8 cellular contexts compared by ENCODE assay signal in the genomic region with DNA sequence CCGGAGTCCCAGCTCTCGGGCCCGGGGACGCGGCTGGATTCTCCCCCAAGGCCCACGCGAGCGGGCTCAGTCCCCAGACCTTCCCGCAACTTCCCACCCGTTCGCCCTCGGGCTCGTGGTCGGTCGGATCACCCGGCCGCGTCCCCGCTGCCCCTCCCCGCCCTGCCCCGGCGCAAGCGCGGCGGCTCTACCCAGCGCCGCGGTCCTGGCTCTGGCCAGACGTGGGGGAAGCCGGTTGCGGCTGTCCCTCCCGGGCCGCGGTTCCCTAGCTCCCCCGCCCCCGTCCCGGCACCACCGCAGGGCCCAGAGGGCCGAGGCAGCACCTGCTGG. TPM values are rescaled to one million over a fixed set of nuclear protein-coding genes. Genes with fewer than 3 reads are reported as not detected.
DNase-seq lines count a peak whose midpoint lies in the region; ATAC-seq and TF ChIP-seq lines count a peak whose summit lies in the region.

No MANE protein-coding gene starts in this region.

- peak overlapping the region; percentile 28; the same call in 1 of the 2 replicates for H4K5ac ChIP-seq in IMR-90 (ENCODE audit: low read depth, low read length)

- no peak overlapping the region for H2BK20ac ChIP-seq in IMR-90 (ENCODE audit: low read depth, low read length)

- H3K9me1 ChIP-seq in IMR-90 (ENCODE audit: insufficient read depth, low read length) = peaks cover 3% of the 10 kb centered on the region

- H3K18ac ChIP-seq in IMR-90 (ENCODE audit: low read depth, low read length) = peak overlapping the region; percentile 43; the same call in 1 of the 2 replicates

- no peak for TF ChIP-seq CTCF in CD4-positive, alpha-beta T cell (IDR thresholded peaks at IDR 0.05)
- TF ChIP-seq CTCF in IMR-90 (conservative IDR thresholded peaks at IDR 0.05; ENCODE audit: low read depth, low read length) (no peak), brain (conservative IDR thresholded peaks at IDR 0.05) (no peak), lower leg skin (IDR thresholded peaks at IDR 0.05) (no peak), tibial artery (IDR thresholded peaks at IDR 0.05) (no peak), GM13976 (IDR thresholded peaks at IDR 0.05; ENCODE audit: borderline replicate concordance, control extremely low read depth, extremely low read depth, insufficient read depth, missing control alignments) (no peak)

- peaks cover 0 to 5% of the 10 kb centered on the region in 2 experiments; a peak in 1 of 4 replicates for H3K79me1 ChIP-seq in IMR-90 (ENCODE audit: low read depth in 1 of 2, low read length in 2 of 2)

- no TSS peak for BruUV-seq in IMR-90 (replicated peaks; lab: Mats Ljungman, UMichigan)

- H3K36me3 ChIP-seq in IMR-90 (ENCODE audit: control insufficient read depth, insufficient read depth, low read length) (peaks cover under 1% of the 10 kb centered on the region; the same call in 1 of the 2 replicates), tibial artery (no peaks in the 10 kb centered on the region)

- H2BK5ac ChIP-seq in IMR-90 (ENCODE audit: low read depth, low read length, poor library complexity, severe bottlenecking) = peak overlapping the region; percentile 97

- peak overlapping the region; percentile 96 for H3K9ac ChIP-seq in IMR-90 (ENCODE audit: low read depth, low read length)

- H4K8ac ChIP-seq in IMR-90 (ENCODE audit: low read depth in 2 of 2, low read length in 2 of 2) = peak overlapping the region; percentile 39 to 63; a peak in 2 of 4 replicates

- peaks cover 3% of the 10 kb centered on the region for H3K4me1 ChIP-seq in IMR-90 (ENCODE audit: control insufficient read depth, insufficient read depth, low read length)
- peaks cover 0 to 47% (median 25%) of the 10 kb centered on the region in 4 donors for H3K4me1 ChIP-seq in tibial artery

- H2AK9ac ChIP-seq in IMR-90 (replicated peaks; ENCODE audit: low read depth, low read length, poor library complexity) = peak overlapping the region; percentile 97

- peak overlapping the region; percentile 84; the same call in 1 of the 2 replicates for H4K91ac ChIP-seq in IMR-90 (ENCODE audit: insufficient read depth, low read depth, low read length)

- H3K9me3 ChIP-seq in CD4-positive, alpha-beta T cell (ENCODE audit: control insufficient read depth, low read length) = no peaks in the 10 kb centered on the region
- H3K9me3 ChIP-seq in IMR-90 (ENCODE audit: control insufficient read depth, insufficient read depth, low read length) (no peaks in the 10 kb centered on the region), tibial artery (no peaks in the 10 kb centered on the region)

- POLR2A ChIA-PET in CD4-positive, alpha-beta T cell (lab: Charles Lee) = interaction anchor here (0.7 to 5.9 kb wide), 39 partner anchors 7 to 1760 kb away, joined by 3 to 309 read pairs (median 17); partner anchors contain the start of genes AGPS, HNRNPA3, PJVK and PRKRA
- POLR2A ChIA-PET in IMR-90 (lab: Charles Lee; ENCODE audit: unreplicated experiment) = interaction anchor here (0.5 to 1.7 kb wide), 5 partner anchors 9 to 100 kb away, joined by 3 to 9 read pairs (median 5); no protein-coding TSS in a partner anchor

- peak overlapping the region; percentile 65 for H3K14ac ChIP-seq in IMR-90 (replicated peaks; ENCODE audit: low read depth, low read length)

- no peak for ATAC-seq in CD4-positive, alpha-beta T cell (ENCODE audit: poor library complexity)
- peak; percentile 26 for ATAC-seq in GM19324 (IDR thresholded peaks at IDR 0.05; ENCODE audit: low FRiP score, unreplicated experiment)
- peak; percentile 27 for ATAC-seq in IMR-90 (ENCODE audit: low read depth)

- H3K56ac ChIP-seq in IMR-90 (ENCODE audit: extremely low read depth, insufficient read depth, low read length) = peak overlapping the region; percentile 65

- CTCF ChIA-PET in CD4-positive, alpha-beta T cell (lab: Charles Lee) = interaction anchor here (0.7 to 5.5 kb wide), 24 partner anchors 9 to 115 kb away, joined by 3 to 71 read pairs (median 9); partner anchors contain the start of gene HNRNPA3
- CTCF ChIA-PET in IMR-90 (lab: Yijun Ruan, JAX) = interaction anchor here (1.0 to 3.2 kb wide), 7 partner anchors 12 to 117 kb away, joined by 3 to 29 read pairs (median 4); no protein-coding TSS in a partner anchor

- no peak for TF ChIP-seq POLR2A in IMR-90 (IDR thresholded peaks at IDR 0.05; ENCODE audit: low read depth, low read length)
- TF ChIP-seq POLR2A in lower leg skin (IDR thresholded peaks at IDR 0.05) = no peak

- peak overlapping the region; percentile 76 for H3K23ac ChIP-seq in IMR-90 (ENCODE audit: low read depth, low read length)

- dilution Hi-C loops in IMR-90 (cut with HindIII; ENCODE audit: low sequenced_read_pairs, unreplicated experiment) = no loop called here

- peak in 1 of 10 experiments; percentile 22 for DNase-seq in CD4-positive, alpha-beta T cell
- DNase-seq in IMR-90 = peak; percentile 36
- DNase-seq in lower leg skin (ENCODE audit: low spot score in 2 of 2) = no peak
- DNase-seq in tibial artery = no peak
- DNase-seq in DMS79 treated with DMSO at 0.1 percent for 48 hours (lab: John Stamatoyannopoulos, UW) = no peak
- DNase-seq in GM13976 (ENCODE audit: low spot score) = no peak

- peak overlapping the region; percentile 60 for H2BK120ac ChIP-seq in IMR-90 (ENCODE audit: low read depth, low read length)

- H3K27me3 Mint-ChIP-seq in CD4-positive, alpha-beta T cell = no peaks in the 10 kb centered on the region
- no peaks in the 10 kb centered on the region for H3K27me3 Mint-ChIP-seq in brain

- peak overlapping the region; percentile 90 for H2AFZ ChIP-seq in IMR-90 (replicated peaks; ENCODE audit: low read length, poor library complexity)

- H2BK15ac ChIP-seq in IMR-90 (ENCODE audit: low read depth, low read length) = no peak overlapping the region

- peaks cover 43% of the 10 kb centered on the region for H3K36me3 Mint-ChIP-seq in CD4-positive, alpha-beta T cell (ENCODE audit: low read depth)
- peaks cover 12% of the 10 kb centered on the region for H3K36me3 Mint-ChIP-seq in brain

- no peaks in the 10 kb centered on the region for H3K9me3 Mint-ChIP-seq in CD4-positive, alpha-beta T cell
- no peaks in the 10 kb centered on the region for H3K9me3 Mint-ChIP-seq in brain

- H4K20me1 ChIP-seq in IMR-90 (ENCODE audit: insufficient read depth, low read length) = peaks cover 37% of the 10 kb centered on the region

- H2AK5ac ChIP-seq in IMR-90 (ENCODE audit: low read depth, low read length) = peak overlapping the region; percentile 20; the same call in 1 of the 2 replicates

- in situ Hi-C loops in IMR-90 (cut with MboI; ENCODE audit: low sequenced_read_pairs) (loop anchor here (5.0 kb wide), 1 partner anchor 68 kb away; no protein-coding TSS in a partner anchor), GM13976 (cut with MboI; ENCODE audit: low sequenced_read_pairs, unreplicated experiment) (no loop called here)

- peak overlapping the region; percentile 100 for H3K27ac ChIP-seq in CD4-positive, alpha-beta T cell (ENCODE audit: low read depth, low read length)
- H3K27ac ChIP-seq in IMR-90 (ENCODE audit: insufficient read depth, low read length) (peak overlapping the region; percentile 89), tibial artery (peak overlapping the region; percentile 99 to 100)

- H3K27me3 ChIP-seq in CD4-positive, alpha-beta T cell (ENCODE audit: control insufficient read depth, insufficient read depth, low read length) = no peaks in the 10 kb centered on the region
- no peaks in the 10 kb centered on the region for H3K27me3 ChIP-seq in IMR-90 (ENCODE audit: control insufficient read depth, insufficient read depth, low read length)
- H3K27me3 ChIP-seq in tibial artery = no peaks in the 10 kb centered on the region

- intact Hi-C loops in CD4-positive, alpha-beta T cell (cut with DNase I, micrococcal nuclease) = loop anchor here (1.0 to 10.0 kb wide), 7 partner anchors 37 to 1181 kb away; partner anchors contain the start of genes AGPS (in 1 of the 2) and HNRNPA3 (in 1 of the 2)
- intact Hi-C loops in IMR-90 (cut with micrococcal nuclease) (loop anchor here (5.0 to 10.0 kb wide), 3 partner anchors 133 to 458 kb away; no protein-coding TSS in a partner anchor), lower leg skin (cut with DNase I; ENCODE audit: low total_unique reads) (no loop called here), tibial artery (cut with DNase I; ENCODE audit: low total_unique reads) (loop anchor here (2.0 to 5.0 kb wide), 3 partner anchors 51 to 97 kb away; partner anchors contain the start of gene HNRNPA3)

- H3K4me1 Mint-ChIP-seq in CD4-positive, alpha-beta T cell (ENCODE audit: low read depth) = peaks cover 59% of the 10 kb centered on the region
- peaks cover 49% of the 10 kb centered on the region for H3K4me1 Mint-ChIP-seq in brain

- peak overlapping the region; percentile 98 for H3K4me3 Mint-ChIP-seq in CD4-positive, alpha-beta T cell
- peak overlapping the region; percentile 46 to 91 (median 57) for H3K4me3 Mint-ChIP-seq in brain

- WGBS in IMR-90 (ENCODE audit: extremely low coverage in 2 of 2, insufficient read length in 1 of 2), 2 experiments = 0% methylated on average over 20 of the region's 39 CpGs; no CpG with 5 or more reads in 1 of the 2 experiments
- whole genome bisulfite sequencing in lower leg skin, 2 donors = 0 to 2% methylated on average over 9 to 30 of the region's 39 CpGs

- no peak overlapping the region for H3K4me2 ChIP-seq in IMR-90 (ENCODE audit: low read depth, low read length)

- H3K4me3 ChIP-seq in IMR-90 (ENCODE audit: insufficient read depth, low read depth, low read length) (peak overlapping the region; percentile 69), lower leg skin (ENCODE audit: low read depth, poor library complexity, severe bottlenecking) (peak overlapping the region; percentile 85), tibial artery (peak overlapping the region; percentile 70 to 99)

- H3K4ac ChIP-seq in IMR-90 (ENCODE audit: low read depth, low read length) = peak overlapping the region; percentile 84

- peak overlapping the region; percentile 99 for H3K27ac Mint-ChIP-seq in CD4-positive, alpha-beta T cell
- H3K27ac Mint-ChIP-seq in brain = no peak overlapping the region

- TF ChIP-seq RAD21 in IMR-90 (IDR thresholded peaks at IDR 0.05; ENCODE audit: low read length) = no peak

TF ChIP-seq in IMR-90, 13 proteins besides CTCF, POLR2A, EP300 and RAD21 (continues in another document):
- TF ChIP-seq CHD1 (IDR thresholded peaks at IDR 0.05; ENCODE audit: low read depth, low read length) = peak; percentile 58; the same call in 1 of the 2 replicates

RNA-seq across cellular contexts. Expression of gene NFE2L2, which starts 0.4 kb away (rescaled TPM):
- 10 to 100 TPM; 53.3 to 57.8 TPM for total RNA-seq in CD4-positive, alpha-beta T cell
- 72.8 and 83.5 TPM in 2 replicates for total RNA-seq in IMR-90 (2012; rRNA removed)
- 64.7 and 72.7 TPM in 2 replicates for polyA plus RNA-seq in IMR-90 (2012; rRNA removed)
- polyA plus RNA-seq in IMR-90 (2012; cell fraction: cytosol; rRNA removed) = 24.4 and 31.1 TPM in 2 replicates
- 12.9 and 91.4 TPM in 2 replicates for polyA plus RNA-seq in IMR-90 (2012; cell fraction: nucleus; rRNA removed; ENCODE audit: low replicate concordance)
- 30.1 TPM for polyA plus RNA-seq in brain (ENCODE audit: insufficient read depth, low read depth, low replicate concordance)
- 100 to 1,000 TPM; 120 to 156 (median 128) TPM for total RNA-seq in lower leg skin

RNA-seq across cellular contexts. Expression of gene HNRNPA3, which starts 51.6 kb away (rescaled TPM):
- total RNA-seq in CD4-positive, alpha-beta T cell = 100 to 1,000 TPM; 162 to 167 TPM
- total RNA-seq in IMR-90 (2012; rRNA removed) = 18.6 and 35.6 TPM in 2 replicates
- 111 and 119 TPM in 2 replicates for polyA plus RNA-seq in IMR-90 (2012; rRNA removed)
- 20.4 and 31.8 TPM in 2 replicates for polyA plus RNA-seq in IMR-90 (2012; cell fraction: cytosol; rRNA removed)
- polyA plus RNA-seq in IMR-90 (2012; cell fraction: nucleus; rRNA removed; ENCODE audit: low replicate concordance) = 9.3 and 76.5 TPM in 2 replicates
- polyA plus RNA-seq in brain (ENCODE audit: insufficient read depth, low read depth, low replicate concordance) = 295 TPM
- total RNA-seq in lower leg skin = 10 to 100 TPM; 32.6 to 55.9 (median 47.4) TPM
